Comparison of ENCODE assay signal across 16 cellular contexts in the genomic region with DNA sequence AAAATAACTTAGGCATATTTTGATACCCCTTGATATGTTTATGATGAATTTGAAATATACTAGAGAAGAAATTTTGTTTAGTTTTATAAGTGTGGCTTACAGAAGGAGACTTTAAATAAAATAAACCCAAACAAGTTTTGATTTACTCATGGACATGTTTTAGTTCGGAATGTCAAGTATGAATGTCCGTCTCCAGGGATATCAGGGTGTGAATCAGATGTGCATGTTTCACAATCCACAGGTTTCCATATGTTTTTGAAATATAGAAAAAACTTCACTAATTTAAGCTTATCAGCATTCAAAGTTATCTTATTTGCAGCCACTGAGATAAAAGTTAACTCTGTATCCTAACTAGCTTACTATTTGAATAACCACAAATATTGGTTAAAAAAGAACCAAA. TPM values are rescaled to one million over a fixed set of nuclear protein-coding genes. Genes with fewer than 3 reads are reported as not detected.
DNase-seq lines count a peak whose midpoint lies in the region; TF ChIP-seq lines count a peak whose summit lies in the region.
"Had no signal": no experiment of that assay in that cellular context is flagged by ENCODE, and none has a peak within 500 bp of the region (broad histone marks: within the 10 kb centered on the region; RNA-seq: fewer than 3 reads in every experiment).

No MANE protein-coding gene starts in this region.

- H4K20me1 ChIP-seq in GM23248 (ENCODE audit: insufficient read depth): no peaks in the 10 kb centered on the region
- no peaks in the 10 kb centered on the region for H4K20me1 ChIP-seq in smooth muscle cell (ENCODE audit: low read depth)

- H3K9me3 ChIP-seq in GM23248 (ENCODE audit: low read depth) (no peaks in the 10 kb centered on the region), smooth muscle cell (replicated peaks; ENCODE audit: low read depth) (no peaks in the 10 kb centered on the region)

- WGBS in GM23248 (ENCODE audit: low coverage in 1 of 2, low lambda C conversion rate in 2 of 2, missing lambda C conversion rate in 2 of 2), 2 experiments: 68 to 77% methylated on average over 2 of the region's 2 CpGs
- 81% methylated on average over 2 of the region's 2 CpGs for WGBS in smooth muscle cell (ENCODE audit: low lambda C conversion rate)

- H3K27me3 ChIP-seq in GM23248 (replicated peaks; ENCODE audit: insufficient read depth) (no peaks in the 10 kb centered on the region), brain microvascular endothelial cell (replicated peaks) (no peaks in the 10 kb centered on the region), smooth muscle cell (ENCODE audit: low read depth) (no peaks in the 10 kb centered on the region)
- H3K27me3 ChIP-seq: MG63 had no signal

- H3K4me2 ChIP-seq in GM23248 (ENCODE audit: unreplicated experiment): peak overlapping the region; percentile 3
- H3K4me2 ChIP-seq in smooth muscle cell: peak overlapping the region; percentile 13
- H3K4me2 ChIP-seq: KMS-11 had no signal

- H3K4me1 ChIP-seq in GM23248 (ENCODE audit: insufficient read depth) (peaks cover 19% of the 10 kb centered on the region), smooth muscle cell (ENCODE audit: low read depth) (no peaks in the 10 kb centered on the region)

- no peak overlapping the region for H3K4me3 ChIP-seq in GM23248
- no peak overlapping the region for H3K4me3 ChIP-seq in brain microvascular endothelial cell (ENCODE audit: low read depth, low read length)
- no peak overlapping the region for H3K4me3 ChIP-seq in fibroblast of the aortic adventitia (ENCODE audit: low read depth, low read length)
- H3K4me3 ChIP-seq in smooth muscle cell: no peak overlapping the region
- H3K4me3 ChIP-seq: GM12878, MG63 had no signal

- H3K9ac ChIP-seq in GM23248 (no peak overlapping the region), smooth muscle cell (ENCODE audit: low read depth) (no peak overlapping the region)
- H3K9ac ChIP-seq: KMS-11 had no signal

- H3K9me2 ChIP-seq in GM23248 (ENCODE audit: insufficient read depth): no peaks in the 10 kb centered on the region

- in situ Hi-C loops in GM23248 (cut with MboI) (no loop called here), brain microvascular endothelial cell (cut with HindIII; ENCODE audit: low pct_ligation_motif_present, low sequenced_read_pairs) (no loop called here)

- TF ChIP-seq CTCF in brain microvascular endothelial cell (IDR thresholded peaks at IDR 0.05; ENCODE audit: low read depth, low read length, missing control alignments): no peak
- TF ChIP-seq CTCF in fibroblast of the aortic adventitia (IDR thresholded peaks at IDR 0.05; ENCODE audit: insufficient read depth, low read length): no peak
- TF ChIP-seq CTCF in smooth muscle cell (IDR thresholded peaks at IDR 0.05; ENCODE audit: borderline replicate concordance, insufficient read depth, poor library complexity, severe bottlenecking): no peak

- H3F3A ChIP-seq in GM23248 (ENCODE audit: insufficient read depth) (no peaks in the 10 kb centered on the region), smooth muscle cell (ENCODE audit: low read depth) (no peaks in the 10 kb centered on the region)

- H3K79me2 ChIP-seq in GM23248 (ENCODE audit: insufficient read depth) (no peaks in the 10 kb centered on the region), smooth muscle cell (ENCODE audit: low read depth) (no peaks in the 10 kb centered on the region)

- no peak overlapping the region for H3K27ac ChIP-seq in GM23248
- no peak overlapping the region for H3K27ac ChIP-seq in brain microvascular endothelial cell
- no peak overlapping the region for H3K27ac ChIP-seq in smooth muscle cell (ENCODE audit: low read depth)
- H3K27ac ChIP-seq: KMS-11 had no signal

- no peak overlapping the region for H2AFZ ChIP-seq in GM23248
- H2AFZ ChIP-seq in smooth muscle cell (ENCODE audit: low read depth): no peak overlapping the region

- DNase-seq in GM23248 (peak; percentile 37), brain microvascular endothelial cell (peak; percentile 18), fibroblast of the aortic adventitia (ENCODE audit: low read depth) (peak; percentile 59), smooth muscle cell (lab: John Stamatoyannopoulos, UW; ENCODE audit: unreplicated experiment) (no peak), Ammon's horn (ENCODE audit: low spot score) (no peak), GM19240 (ENCODE audit: insufficient read length, low spot score) (no peak), SW 1271 (lab: John Stamatoyannopoulos, UW) (no peak)
- DNase-seq: CD8-positive, alpha-beta memory T cell; MG63; NCI-H1092 treated with DMSO at 0.1 percent for 48 hours; NCI-H1694; NCI-H446 treated with DMSO at 0.1 percent for 48 hours; NCI-H748 treated with DMSO at 0.1 percent for 48 hours; PC-3 had no signal

- H3K36me3 ChIP-seq in GM23248 (ENCODE audit: low read depth): no peaks in the 10 kb centered on the region
- no peaks in the 10 kb centered on the region for H3K36me3 ChIP-seq in brain microvascular endothelial cell (replicated peaks)
- no peaks in the 10 kb centered on the region for H3K36me3 ChIP-seq in smooth muscle cell (ENCODE audit: low read depth)
- H3K36me3 ChIP-seq: MG63 had no signal

RNA-seq across cellular contexts. Expression of gene PLCB1, which starts 51.5 kb away (rescaled TPM):
- total RNA-seq in GM23248 (2014; rRNA removed; shearing (Covaris generic)): 12.8 and 14.4 TPM in 2 replicates
- polyA plus RNA-seq in GM23248 (2016; fragmentation: Nextera tagmentation; extraction: Ambion mirVana) (3.7 and 5.5 TPM in 2 replicates), smooth muscle cell (4.7 and 5.9 TPM in 2 replicates)
- total RNA-seq in fibroblast of the aortic adventitia (ENCODE audit: low replicate concordance) (39.2 and 46.5 TPM in 2 replicates), smooth muscle cell (17.9 and 25.3 TPM in 2 replicates)

Comparison
In these comparisons a context has a peak if more than half of its experiments do, and no peak if none do; other contexts are left out.
1. DNase-seq: peak in GM23248 (single experiment), brain microvascular endothelial cell (single experiment) and fibroblast of the aortic adventitia (single experiment); none in smooth muscle cell (single experiment), Ammon's horn (single experiment), GM19240 (single experiment) and SW 1271 (0 of 2).